In the genomic region with DNA sequence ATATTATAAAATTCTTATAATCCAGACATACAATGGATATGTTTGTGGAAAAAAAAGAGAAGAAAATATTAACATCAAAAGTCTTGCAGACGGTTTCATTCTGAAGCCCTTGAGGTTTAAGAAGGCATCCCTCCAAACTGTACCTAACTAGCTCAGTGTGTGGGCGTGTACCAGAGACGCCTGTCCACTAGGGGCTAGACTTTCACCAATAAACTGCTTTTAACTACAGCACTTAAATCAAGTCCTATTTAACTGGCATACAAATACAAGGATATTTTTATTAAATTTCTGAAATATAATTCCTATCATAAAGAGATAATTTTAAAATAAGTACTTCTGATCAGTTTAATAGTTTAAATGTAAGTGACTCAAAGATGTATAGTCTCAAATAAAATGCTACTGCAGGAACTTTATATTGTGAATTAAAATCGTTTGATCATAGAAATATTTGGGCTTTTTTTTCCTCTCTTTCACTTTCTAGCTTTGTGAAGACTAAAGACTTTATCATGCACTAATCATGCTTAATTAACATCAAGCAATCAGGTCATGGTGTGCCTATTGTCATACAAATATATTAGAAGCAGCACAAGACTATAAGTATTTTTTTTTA, we compare ENCODE assay signal across 8 cellular contexts.
DNase-seq lines count a peak whose midpoint lies in the region; ATAC-seq and TF ChIP-seq lines count a peak whose summit lies in the region.

No MANE protein-coding gene starts in this region.

- CTCF ChIA-PET in CD8-positive, alpha-beta T cell (lab: Charles Lee) = no interaction called here

- H3K4me3 ChIP-seq in colonic mucosa = no peak overlapping the region
- H3K4me3 ChIP-seq in CD8-positive, alpha-beta T cell (ENCODE audit: low read depth, low read length) = no peak overlapping the region

- TF ChIP-seq CTCF in colonic mucosa (IDR thresholded peaks at IDR 0.05) = peak; percentile 21
- TF ChIP-seq CTCF in CD8-positive, alpha-beta T cell (IDR thresholded peaks at IDR 0.05) = no peak

- no peaks in the 10 kb centered on the region for H3K4me1 ChIP-seq in colonic mucosa
- no peaks in the 10 kb centered on the region for H3K4me1 ChIP-seq in CD8-positive, alpha-beta T cell (ENCODE audit: insufficient read depth, low read length)

- H3K27ac ChIP-seq in colonic mucosa = no peak overlapping the region
- no peak overlapping the region for H3K27ac ChIP-seq in CD8-positive, alpha-beta T cell (ENCODE audit: low read depth, low read length)

- intact Hi-C loops in colonic mucosa (cut with DNase I) = no loop called here
- intact Hi-C loops in CD8-positive, alpha-beta T cell (cut with DNase I, micrococcal nuclease) = no loop called here

- H3K27me3 ChIP-seq in colonic mucosa = no peaks in the 10 kb centered on the region
- no peaks in the 10 kb centered on the region for H3K27me3 ChIP-seq in CD8-positive, alpha-beta T cell (ENCODE audit: insufficient read depth, low read length)

- H3K4me3 Mint-ChIP-seq in CD8-positive, alpha-beta T cell = no peak overlapping the region

- in situ Hi-C loops in ACHN (cut with HindIII; ENCODE audit: low pct_ligation_motif_present, low pct_unique_long_range_greater_than_20kb, low sequenced_read_pairs) = no loop called here

- no peaks in the 10 kb centered on the region for H3K9me3 ChIP-seq in colonic mucosa
- H3K9me3 ChIP-seq in CD8-positive, alpha-beta T cell (ENCODE audit: low read length) = no peaks in the 10 kb centered on the region

- H3K4me1 Mint-ChIP-seq in CD8-positive, alpha-beta T cell (ENCODE audit: low read depth) = no peaks in the 10 kb centered on the region

- POLR2A ChIA-PET in CD8-positive, alpha-beta T cell (lab: Charles Lee) = no interaction called here

- no peaks in the 10 kb centered on the region for H3K36me3 ChIP-seq in colonic mucosa
- no peaks in the 10 kb centered on the region for H3K36me3 ChIP-seq in CD8-positive, alpha-beta T cell (ENCODE audit: insufficient read depth, low read length)

- no peaks in the 10 kb centered on the region for H3K9me3 Mint-ChIP-seq in CD8-positive, alpha-beta T cell

- no peak overlapping the region for H3K27ac Mint-ChIP-seq in CD8-positive, alpha-beta T cell

- peak; percentile 53 for ATAC-seq in GM19463 (IDR thresholded peaks at IDR 0.05; ENCODE audit: unreplicated experiment)
- no peak for ATAC-seq in HG02938 (IDR thresholded peaks at IDR 0.05; ENCODE audit: unreplicated experiment)
- ATAC-seq in HG02623 (IDR thresholded peaks at IDR 0.05; ENCODE audit: unreplicated experiment) = no peak
- no peak for ATAC-seq in CD8-positive, alpha-beta T cell

- no peaks in the 10 kb centered on the region for H3K27me3 Mint-ChIP-seq in CD8-positive, alpha-beta T cell (ENCODE audit: low read depth)

- peak; percentile 67 for DNase-seq in ACHN
- DNase-seq in NCI-H345 (lab: John Stamatoyannopoulos, UW) = peak; percentile 17
- peak; percentile 22 for DNase-seq in colonic mucosa
- DNase-seq in renal cortical epithelial cell (ENCODE audit: low read depth) = peak; percentile 69
- no peak for DNase-seq in CD8-positive, alpha-beta T cell

- H3K9ac ChIP-seq in colonic mucosa (ENCODE audit: low read depth in 2 of 2, low read length in 2 of 2) = no peak overlapping the region

- no peaks in the 10 kb centered on the region for H3K36me3 Mint-ChIP-seq in CD8-positive, alpha-beta T cell

Comparison
In these comparisons a context has a peak if more than half of its experiments do, and no peak if none do; other contexts are left out.
1. DNase-seq: peak in ACHN (single experiment), NCI-H345 (single experiment), colonic mucosa (single experiment) and renal cortical epithelial cell (single experiment); none in CD8-positive, alpha-beta T cell (0 of 7).